Comparison of ENCODE assay signal across 22 cellular contexts in genomic region chr7:141864765-141865447, GRCh38. TPM values are rescaled to one million over a fixed set of nuclear protein-coding genes. Genes with fewer than 3 reads are reported as not detected.
DNase-seq lines count a peak whose midpoint lies in the region; ATAC-seq, FAIRE-seq and TF ChIP-seq lines count a peak whose summit lies in the region.
"Had no signal": no experiment of that assay in that cellular context is flagged by ENCODE, and none has a peak within 500 bp of the region (broad histone marks: within the 10 kb centered on the region; RNA-seq: fewer than 3 reads in every experiment).

No MANE protein-coding gene starts in this region.

- H3K9ac ChIP-seq in astrocyte (ENCODE audit: low read length), result no peak overlapping the region
- H3K9ac ChIP-seq: neural progenitor cell had no signal

- WGBS in heart right ventricle, 2 donors, result 53 to 69% methylated on average over 2 of the region's 2 CpGs

- H3K4me3 Mint-ChIP-seq in astrocyte (ENCODE audit: unreplicated experiment) (no peak overlapping the region), mesothelial cell of epicardium (no peak overlapping the region)
- H3K4me3 Mint-ChIP-seq: activated B cell treated with CpG ODN at 0.5 μM for 24 hours, neural progenitor cell, T-cell had no signal

- H3K4me1 ChIP-seq in astrocyte (ENCODE audit: insufficient read depth, low read length), result no peaks in the 10 kb centered on the region
- no peaks in the 10 kb centered on the region for H3K4me1 ChIP-seq in heart right ventricle
- H3K4me1 ChIP-seq: neural progenitor cell had no signal

- intact Hi-C loops in heart right ventricle (cut with DNase I), result loop anchor here in 1 of 10 donors (5.0 kb wide), 1 partner anchor 52 kb away; the partner anchor contains the start of gene OR9A4
- intact Hi-C loops in head of caudate nucleus (cut with DNase I), result no loop called here

- ATAC-seq in heart right ventricle, result no peak
- ATAC-seq: right cardiac atrium, T-cell had no signal

- H3K4me3 ChIP-seq in astrocyte (ENCODE audit: insufficient read depth, low read depth, low read length) (no peak overlapping the region), heart right ventricle (no peak overlapping the region), foreskin fibroblast (ENCODE audit: low read depth in 1 of 2, low read length in 2 of 2) (no peak overlapping the region)
- H3K4me3 ChIP-seq: dorsolateral prefrontal cortex, neural progenitor cell had no signal

- H3K9me3 ChIP-seq in astrocyte (ENCODE audit: insufficient read depth, low read depth, low read length) (no peaks in the 10 kb centered on the region), heart right ventricle (peaks cover 0 to 18% (median 6%) of the 10 kb centered on the region in 11 donors)

- H3K4me1 Mint-ChIP-seq in astrocyte (ENCODE audit: low read depth, unreplicated experiment) (peaks cover 13% of the 10 kb centered on the region), mesothelial cell of epicardium (peaks cover 7% of the 10 kb centered on the region)
- H3K4me1 Mint-ChIP-seq: activated B cell treated with CpG ODN at 0.5 μM for 24 hours, neural progenitor cell, T-cell had no signal

- H3K27ac ChIP-seq in astrocyte (ENCODE audit: low read depth, low read length) (no peak overlapping the region), heart right ventricle (no peak overlapping the region)
- H3K27ac ChIP-seq: dorsolateral prefrontal cortex, neural progenitor cell had no signal

- H3K36me3 Mint-ChIP-seq in astrocyte (ENCODE audit: low read depth, unreplicated experiment), result no peaks in the 10 kb centered on the region
- H3K36me3 Mint-ChIP-seq in mesothelial cell of epicardium, result no peaks in the 10 kb centered on the region
- H3K36me3 Mint-ChIP-seq: neural progenitor cell, T-cell had no signal

- H3K27me3 Mint-ChIP-seq in astrocyte (ENCODE audit: low read depth, unreplicated experiment) (peaks cover 6% of the 10 kb centered on the region), mesothelial cell of epicardium (ENCODE audit: low read depth) (peaks cover 1% of the 10 kb centered on the region)

- no peak for FAIRE-seq in astrocyte (lab: Jason Lieb, UNC)
- FAIRE-seq: D721Med had no signal

- in situ Hi-C loops in Caki2 (cut with HindIII; ENCODE audit: low pct_unique_long_range_greater_than_20kb, low sequenced_read_pairs), result no loop called here

- H3K27ac Mint-ChIP-seq in astrocyte (ENCODE audit: unreplicated experiment) (peak overlapping the region; percentile 75), mesothelial cell of epicardium (peak overlapping the region; percentile 39)
- H3K27ac Mint-ChIP-seq: activated B cell treated with CpG ODN at 0.5 μM for 24 hours, neural progenitor cell, T-cell had no signal

- no peak overlapping the region for H3K4me2 ChIP-seq in astrocyte (ENCODE audit: low read length)
- H3K4me2 ChIP-seq: neural progenitor cell had no signal

- TF ChIP-seq CTCF in astrocyte (IDR thresholded peaks at IDR 0.05; ENCODE audit: insufficient read depth, low read depth, low read length), result no peak
- no peak for TF ChIP-seq CTCF in mesothelial cell of epicardium (IDR thresholded peaks at IDR 0.05; ENCODE audit: unreplicated experiment)
- no peak for TF ChIP-seq CTCF in heart right ventricle (IDR thresholded peaks at IDR 0.05)
- TF ChIP-seq CTCF in foreskin fibroblast (IDR thresholded peaks at IDR 0.05; ENCODE audit: low read depth, low read length), result no peak

- H4K20me1 ChIP-seq in astrocyte (ENCODE audit: insufficient read depth, low read length), result no peaks in the 10 kb centered on the region

- no peaks in the 10 kb centered on the region for H3K36me3 ChIP-seq in astrocyte (ENCODE audit: insufficient read depth, low read length)
- H3K36me3 ChIP-seq in heart right ventricle, result no peaks in the 10 kb centered on the region
- H3K36me3 ChIP-seq: neural progenitor cell had no signal

- H3K27me3 ChIP-seq in astrocyte (ENCODE audit: insufficient read depth, low read length) (no peaks in the 10 kb centered on the region), heart right ventricle (no peaks in the 10 kb centered on the region)
- H3K27me3 ChIP-seq: dorsolateral prefrontal cortex, neural progenitor cell had no signal

- DNase-seq in Caki2 (ENCODE audit: low read depth) (peak; percentile 2), LHCN-M2 (ENCODE audit: low read depth) (peak; percentile 3), astrocyte (ENCODE audit: low read depth) (peak; percentile 3), mesothelial cell of epicardium (ENCODE audit: low spot score in 2 of 2, unreplicated experiment in 2 of 2) (no peak), heart right ventricle (no peak), DMS 273 treated with DMSO at 0.1 percent for 48 hours (lab: John Stamatoyannopoulos, UW) (no peak), head of caudate nucleus (no peak), foreskin fibroblast (no peak)
- DNase-seq: activated B cell treated with CpG ODN at 0.5 μM for 24 hours; activated effector memory CD4-positive, alpha-beta T cell treated with anti-CD3 and anti-CD28 coated beads, Interleukin-2, amount 50 U/mL, for 16 hours; dorsolateral prefrontal cortex; IMR-90; mesenchymal stem cell; NCI-H1436 treated with DMSO at 0.1 percent for 48 hours; NCI-H446 treated with DMSO at 0.1 percent for 48 hours; right cardiac atrium; stimulated activated CD4-positive, alpha-beta T cell treated with anti-CD3 and anti-CD28 coated beads, Interleukin-4, amount 100 ng/mL, for 1 hour; T-cell had no signal

- H3K79me2 ChIP-seq in astrocyte (ENCODE audit: insufficient read depth, low read length), result no peaks in the 10 kb centered on the region

- H3K9me3 Mint-ChIP-seq in astrocyte (ENCODE audit: unreplicated experiment) (no peaks in the 10 kb centered on the region), mesothelial cell of epicardium (peaks cover 9% of the 10 kb centered on the region)
- H3K9me3 Mint-ChIP-seq: neural progenitor cell had no signal

- no peak overlapping the region for H2AFZ ChIP-seq in astrocyte (ENCODE audit: low read depth, low read length)
- H2AFZ ChIP-seq: neural progenitor cell had no signal

RNA-seq across cellular contexts. Expression of gene PRSS37, which starts 23.6 kb away (rescaled TPM):
- not detected in 2 replicates for total RNA-seq in Caki2 (2014; rRNA removed; shearing (Covaris generic); ENCODE audit: low replicate concordance)
- total RNA-seq in LHCN-M2 (2014; rRNA removed) (not detected in 2 replicates), astrocyte (not detected in 2 replicates), mesothelial cell of epicardium (not detected in 3 replicates), heart right ventricle (not detected)
- not detected for polyA plus RNA-seq in LHCN-M2 (2012)
- polyA plus RNA-seq in heart right ventricle, result not detected
- total RNA-seq: activated B cell treated with CpG ODN at 0.5 μM for 24 hours, dorsolateral prefrontal cortex, H4, IMR-90, right cardiac atrium, T-cell had no signal
- polyA plus RNA-seq: IMR-90, right cardiac atrium had no signal

RNA-seq across cellular contexts. Expression of gene OR9A4, which starts 51.3 kb away (rescaled TPM):
- not detected in 2 replicates for total RNA-seq in Caki2 (2014; rRNA removed; shearing (Covaris generic); ENCODE audit: low replicate concordance)
- total RNA-seq in LHCN-M2 (2014; rRNA removed), result not detected in 2 replicates
- not detected for polyA plus RNA-seq in LHCN-M2 (2012)
- total RNA-seq in astrocyte, result not detected in 2 replicates
- 0.14 to 0.18 TPM in 2 of 3 replicates, not detected in the other for total RNA-seq in mesothelial cell of epicardium
- total RNA-seq in heart right ventricle, result not detected
- polyA plus RNA-seq in heart right ventricle, result not detected
- total RNA-seq: activated B cell treated with CpG ODN at 0.5 μM for 24 hours, H4, IMR-90, T-cell had no signal
- polyA plus RNA-seq: IMR-90, right cardiac atrium, thymus had no signal

Comparison
In these comparisons a context has a peak if more than half of its experiments do, and no peak if none do; other contexts are left out.
1. DNase-seq: peak in Caki2 (single experiment), LHCN-M2 (single experiment) and astrocyte (single experiment); none in mesothelial cell of epicardium (0 of 2), heart right ventricle (0 of 2), DMS 273 treated with DMSO at 0.1 percent for 48 hours (single experiment), head of caudate nucleus (0 of 42) and foreskin fibroblast (0 of 2).